2 cellular contexts compared by ENCODE assay signal in the genomic region with DNA sequence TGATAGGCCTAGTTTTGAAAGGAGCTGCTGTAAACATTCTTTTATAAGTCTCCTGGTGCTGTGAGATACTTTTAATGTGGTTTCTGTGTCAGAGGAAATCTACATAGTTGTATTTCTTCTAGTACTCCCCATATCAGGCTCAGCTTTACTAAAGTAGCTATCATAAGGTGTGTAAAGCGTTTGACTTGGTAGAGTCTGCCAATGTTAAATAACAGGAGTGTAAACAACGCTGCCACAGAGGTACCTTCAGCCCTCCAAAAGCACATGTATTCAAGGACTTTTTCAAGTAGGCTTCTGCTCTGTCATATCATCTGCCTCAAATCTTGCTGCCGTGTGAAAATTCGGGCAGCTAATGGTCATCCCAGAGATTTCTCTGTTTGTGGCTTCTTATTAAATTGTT.
A peak's percentile ranks its signal among the peaks of the same experiment; 100 is the strongest.
TF ChIP-seq lines count a peak whose summit lies in the region.

No MANE protein-coding gene starts in this region.

TF ChIP-seq in A549, 52 proteins besides CTCF, POLR2A, EP300 and RAD21 (continued from another document):
- TF ChIP-seq HES2 (IDR thresholded peaks at IDR 0.05) (no peak), NFE2L2 (conservative IDR thresholded peaks at IDR 0.05; ENCODE audit: low read length) (no peak), EHF (CRISPR knock-in tag; IDR thresholded peaks at IDR 0.05) (no peak), EHMT2 (IDR thresholded peaks at IDR 0.05; ENCODE audit: low read depth) (no peak), KDM1A (IDR thresholded peaks at IDR 0.05; ENCODE audit: low read depth) (no peak), CBX2 (IDR thresholded peaks at IDR 0.05; ENCODE audit: borderline replicate concordance, low read depth) (no peak), JUNB (IDR thresholded peaks at IDR 0.05) (no peak), ZFP36 (IDR thresholded peaks at IDR 0.05; ENCODE audit: borderline replicate concordance, partially characterized antibody) (no peak), GATA3 (IDR thresholded peaks at IDR 0.05; ENCODE audit: borderline replicate concordance) (no peak), KDM5A (IDR thresholded peaks at IDR 0.05) (no peak), FOSB (CRISPR knock-in tag; IDR thresholded peaks at IDR 0.05) (no peak)
- TF ChIP-seq, protein P1, sequence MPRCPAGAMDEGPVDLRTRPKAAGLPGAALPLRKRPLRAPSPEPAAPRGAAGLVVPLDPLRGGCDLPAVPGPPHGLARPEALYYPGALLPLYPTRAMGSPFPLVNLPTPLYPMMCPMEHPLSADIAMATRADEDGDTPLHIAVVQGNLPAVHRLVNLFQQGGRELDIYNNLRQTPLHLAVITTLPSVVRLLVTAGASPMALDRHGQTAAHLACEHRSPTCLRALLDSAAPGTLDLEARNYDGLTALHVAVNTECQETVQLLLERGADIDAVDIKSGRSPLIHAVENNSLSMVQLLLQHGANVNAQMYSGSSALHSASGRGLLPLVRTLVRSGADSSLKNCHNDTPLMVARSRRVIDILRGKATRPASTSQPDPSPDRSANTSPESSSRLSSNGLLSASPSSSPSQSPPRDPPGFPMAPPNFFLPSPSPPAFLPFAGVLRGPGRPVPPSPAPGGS (IDR thresholded peaks at IDR 0.05), result no peak
- TF ChIP-seq, protein P2, sequence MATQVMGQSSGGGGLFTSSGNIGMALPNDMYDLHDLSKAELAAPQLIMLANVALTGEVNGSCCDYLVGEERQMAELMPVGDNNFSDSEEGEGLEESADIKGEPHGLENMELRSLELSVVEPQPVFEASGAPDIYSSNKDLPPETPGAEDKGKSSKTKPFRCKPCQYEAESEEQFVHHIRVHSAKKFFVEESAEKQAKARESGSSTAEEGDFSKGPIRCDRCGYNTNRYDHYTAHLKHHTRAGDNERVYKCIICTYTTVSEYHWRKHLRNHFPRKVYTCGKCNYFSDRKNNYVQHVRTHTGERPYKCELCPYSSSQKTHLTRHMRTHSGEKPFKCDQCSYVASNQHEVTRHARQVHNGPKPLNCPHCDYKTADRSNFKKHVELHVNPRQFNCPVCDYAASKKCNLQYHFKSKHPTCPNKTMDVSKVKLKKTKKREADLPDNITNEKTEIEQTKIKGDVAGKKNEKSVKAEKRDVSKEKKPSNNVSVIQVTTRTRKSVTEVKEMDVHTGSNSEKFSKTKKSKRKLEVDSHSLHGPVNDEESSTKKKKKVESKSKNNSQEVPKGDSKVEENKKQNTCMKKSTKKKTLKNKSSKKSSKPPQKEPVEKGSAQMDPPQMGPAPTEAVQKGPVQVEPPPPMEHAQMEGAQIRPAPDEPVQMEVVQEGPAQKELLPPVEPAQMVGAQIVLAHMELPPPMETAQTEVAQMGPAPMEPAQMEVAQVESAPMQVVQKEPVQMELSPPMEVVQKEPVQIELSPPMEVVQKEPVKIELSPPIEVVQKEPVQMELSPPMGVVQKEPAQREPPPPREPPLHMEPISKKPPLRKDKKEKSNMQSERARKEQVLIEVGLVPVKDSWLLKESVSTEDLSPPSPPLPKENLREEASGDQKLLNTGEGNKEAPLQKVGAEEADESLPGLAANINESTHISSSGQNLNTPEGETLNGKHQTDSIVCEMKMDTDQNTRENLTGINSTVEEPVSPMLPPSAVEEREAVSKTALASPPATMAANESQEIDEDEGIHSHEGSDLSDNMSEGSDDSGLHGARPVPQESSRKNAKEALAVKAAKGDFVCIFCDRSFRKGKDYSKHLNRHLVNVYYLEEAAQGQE (IDR thresholded peaks at IDR 0.05), result no peak

TF ChIP-seq in H1, 55 proteins besides CTCF, POLR2A, EP300 and RAD21:
- TF ChIP-seq E2F6 (IDR thresholded peaks at IDR 0.05) (peak; percentile 8; the same call in 1 of the 2 replicates), YY1 (IDR thresholded peaks at IDR 0.05; ENCODE audit: low read depth, low read length) (no peak)
